ENCODE assay signal across 1 cellular context in the genomic region with DNA sequence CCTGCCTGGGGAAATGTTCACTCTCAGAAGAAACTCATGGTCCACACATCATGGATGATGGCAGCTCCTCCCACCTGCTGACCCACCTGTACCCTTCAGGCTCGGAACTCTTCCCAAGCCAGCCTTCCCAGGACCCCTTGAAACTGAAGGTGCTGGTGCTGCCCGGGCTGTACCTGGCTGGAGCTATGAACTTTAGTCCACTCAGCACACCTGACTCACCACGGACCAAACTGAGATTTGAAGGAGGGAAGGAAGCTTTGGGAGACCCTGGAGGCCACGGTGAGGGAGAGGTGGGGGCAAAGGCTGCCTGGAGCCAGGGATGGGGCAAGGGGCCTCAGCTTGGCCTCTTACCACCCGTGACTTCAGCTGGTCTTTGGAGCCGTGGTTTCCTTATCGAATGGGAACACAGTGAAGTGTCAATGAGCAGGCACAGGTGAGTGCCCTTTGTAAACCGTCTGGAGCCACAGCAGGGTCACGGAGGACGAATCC.
TF ChIP-seq lines count a peak whose summit lies in the region.

No MANE protein-coding gene starts in this region.

TF ChIP-seq in HepG2, 621 proteins besides CTCF, POLR2A, EP300 and RAD21:
- TF ChIP-seq ZNF530 (CRISPR knock-in tag; IDR thresholded peaks at IDR 0.05; ENCODE audit: low read depth) (no peak), PAF1 (CRISPR knock-in tag; IDR thresholded peaks at IDR 0.05) (no peak), RARG (CRISPR knock-in tag; IDR thresholded peaks at IDR 0.05; ENCODE audit: low read depth) (no peak), YY1 (IDR thresholded peaks at IDR 0.05; ENCODE audit: insufficient read depth, insufficient replicate concordance, low read depth, low read length) (no peak), CBFB (CRISPR knock-in tag; IDR thresholded peaks at IDR 0.05) (no peak), SALL2 (CRISPR knock-in tag; IDR thresholded peaks at IDR 0.05) (no peak), ZNF660 (CRISPR knock-in tag; IDR thresholded peaks at IDR 0.05; ENCODE audit: borderline replicate concordance, low read depth) (no peak), NRL (CRISPR knock-in tag; IDR thresholded peaks at IDR 0.05; ENCODE audit: borderline replicate concordance) (0 out of 2 replicates have a peak, but pooled peaks have one; percentile 36)
